ENCODE assay signal across 20 cellular contexts in genomic region chr14:38171197-38171596, GRCh38. TPM values are rescaled to one million over a fixed set of nuclear protein-coding genes. Genes with fewer than 3 reads are reported as not detected.
DNase-seq lines count a peak whose midpoint lies in the region; ATAC-seq, FAIRE-seq and TF ChIP-seq lines count a peak whose summit lies in the region.
"Had no signal": no experiment of that assay in that cellular context is flagged by ENCODE, and none has a peak within 500 bp of the region (broad histone marks: within the 10 kb centered on the region; RNA-seq: fewer than 3 reads in every experiment).

No MANE protein-coding gene starts in this region.

- H2BK15ac ChIP-seq in H1 (ENCODE audit: low read length) = no peak overlapping the region

- H3K18ac ChIP-seq in H1 (ENCODE audit: extremely low read depth, low read length) = no peak overlapping the region

- TF ChIP-seq CTCF in H1 (IDR thresholded peaks at IDR 0.05; ENCODE audit: control extremely low read depth in 1 of 3, insufficient read depth in 1 of 3, low read depth in 1 of 3, low read length in 3 of 3) (no peak), mesothelial cell of epicardium (IDR thresholded peaks at IDR 0.05; ENCODE audit: unreplicated experiment) (no peak)

- H3K4ac ChIP-seq in H1 (replicated peaks; ENCODE audit: insufficient read length, low read depth, low read length) = no peak overlapping the region

- no peaks in the 10 kb centered on the region for H3K4me1 Mint-ChIP-seq in mesothelial cell of epicardium

- FAIRE-seq in H1 (lab: Jason Lieb, UNC) (peak; percentile 39), urothelium cell line (lab: Jason Lieb, UNC) (no peak)
- FAIRE-seq: A204.1 had no signal

- no peak overlapping the region for H4K5ac ChIP-seq in H1 (ENCODE audit: insufficient read length, low read depth, low read length)

- H3K56ac ChIP-seq in H1 (replicated peaks; ENCODE audit: insufficient read length, low read depth, low read length) = no peak overlapping the region

- no peak overlapping the region for H3K9ac ChIP-seq in H1 (replicated peaks in 1 of 4; ENCODE audit: extremely low read depth in 1 of 4, low read depth in 3 of 4, low read length in 3 of 4)

- H3K27me3 ChIP-seq in H1 (replicated peaks in 1 of 4; ENCODE audit: control insufficient read depth in 3 of 4, extremely low read depth in 1 of 4, insufficient read depth in 3 of 4, low read length in 3 of 4) = no peaks in the 10 kb centered on the region
- H3K27me3 ChIP-seq: upper lobe of left lung had no signal

- no peaks in the 10 kb centered on the region for H4K20me1 ChIP-seq in H1 (replicated peaks in 1 of 2; ENCODE audit: control insufficient read depth in 1 of 2, insufficient read depth in 2 of 2, low read length in 2 of 2)

- no peak for TF ChIP-seq EP300 in H1 (IDR thresholded peaks at IDR 0.05; ENCODE audit: borderline replicate concordance in 1 of 2, low read depth in 2 of 2, low read length in 2 of 2)

- no peaks in the 10 kb centered on the region for H3K4me1 ChIP-seq in H1 (replicated peaks in 1 of 4; ENCODE audit: control insufficient read depth in 3 of 4, insufficient read depth in 4 of 4, low read length in 3 of 4)

- no peak overlapping the region for H2BK120ac ChIP-seq in H1 (replicated peaks; ENCODE audit: low read depth, low read length)

- TF ChIP-seq RAD21 in H1 (IDR thresholded peaks at IDR 0.05 in 1 of 2, conservative IDR thresholded peaks at IDR 0.05 in 1 of 2; ENCODE audit: low read depth in 2 of 2, low read length in 2 of 2) = no peak

- no peaks in the 10 kb centered on the region for H3K27me3 Mint-ChIP-seq in mesothelial cell of epicardium (ENCODE audit: low read depth)

- H2BK5ac ChIP-seq in H1 (ENCODE audit: low read depth, low read length) = no peak overlapping the region

- no peak overlapping the region for H2BK20ac ChIP-seq in H1 (ENCODE audit: low read length)

- no peak overlapping the region for H3K23ac ChIP-seq in H1 (ENCODE audit: insufficient read length)

- WGBS in H1 (ENCODE audit: extremely low coverage in 1 of 2, insufficient coverage in 1 of 2, insufficient read length in 1 of 2, insufficient replicate concordance in 2 of 2, low coverage in 1 of 2, low lambda C conversion rate in 2 of 2, missing lambda C conversion rate in 1 of 2), 2 experiments = 90% methylated on average over 2 of the region's 2 CpGs; no CpG with 5 or more reads in 1 of the 2 experiments

- H3K9me3 ChIP-seq in H1 (ENCODE audit: insufficient read depth in 2 of 2, low read depth in 1 of 2, low read length in 1 of 2) = no peaks in the 10 kb centered on the region
- H3K9me3 ChIP-seq: upper lobe of left lung had no signal

- no peak overlapping the region for H3K4me3 ChIP-seq in H1 (ENCODE audit: extremely low read depth in 1 of 4, insufficient read depth in 2 of 4, low read depth in 3 of 4, low read length in 4 of 4)
- H3K4me3 ChIP-seq: skin epidermis, upper lobe of left lung had no signal

- no peaks in the 10 kb centered on the region for H3K79me1 ChIP-seq in H1 (ENCODE audit: low read depth, low read length)

- no peak overlapping the region for H2AK5ac ChIP-seq in H1 (ENCODE audit: low read depth, low read length)

- ATAC-seq in HG03095 (IDR thresholded peaks at IDR 0.05; ENCODE audit: unreplicated experiment) = no peak
- ATAC-seq in HG03432 (IDR thresholded peaks at IDR 0.05; ENCODE audit: unreplicated experiment) = no peak
- ATAC-seq: SK-N-SH treated with all-trans-retinoic acid at 6 μM for 48 hours had no signal

- no peaks in the 10 kb centered on the region for H3K23me2 ChIP-seq in H1 (ENCODE audit: low read depth, low read length)

- no peak overlapping the region for H3K4me2 ChIP-seq in H1 (ENCODE audit: insufficient read depth in 1 of 2, low read depth in 2 of 2, low read length in 2 of 2)

- H3K4me3 Mint-ChIP-seq in mesothelial cell of epicardium = no peak overlapping the region

- no peak overlapping the region for H3K14ac ChIP-seq in H1 (ENCODE audit: insufficient read length)

- H3K36me3 Mint-ChIP-seq in mesothelial cell of epicardium = no peaks in the 10 kb centered on the region

- H3K36me3 ChIP-seq in H1 (ENCODE audit: control insufficient read depth in 2 of 4, insufficient read depth in 4 of 4, low read length in 3 of 4) = peaks cover 0 to 7% (median 2%) of the 10 kb centered on the region in 4 experiments; a peak in 2 of 8 replicates
- H3K36me3 ChIP-seq: upper lobe of left lung had no signal

- TF ChIP-seq POLR2A in H1 (IDR thresholded peaks at IDR 0.05; ENCODE audit: control extremely low read depth in 1 of 2, low read depth in 2 of 2, low read length in 2 of 2) = no peak

- POLR2A ChIA-PET in H1 (lab: Charles Lee; ENCODE audit: partially characterized antibody) = interaction anchor here (2.0 to 2.1 kb wide), 2 partner anchors 28 to 30 kb away, joined by 6 read pairs; no protein-coding TSS in a partner anchor

- H3K27ac ChIP-seq in H1 (ENCODE audit: low read depth, low read length) = no peak overlapping the region
- H3K27ac ChIP-seq: skin epidermis, upper lobe of left lung had no signal

- H3K79me2 ChIP-seq in H1 (ENCODE audit: control insufficient read depth in 1 of 2, insufficient read depth in 2 of 2, low read length in 2 of 2) = no peaks in the 10 kb centered on the region

- H2AFZ ChIP-seq in H1 (ENCODE audit: low read length) = no peak overlapping the region

- H4K91ac ChIP-seq in H1 (replicated peaks; ENCODE audit: insufficient read length, low read length) = no peak overlapping the region

- CTCF ChIA-PET in H1 (lab: Charles Lee; ENCODE audit: partially characterized antibody) = interaction anchor here (0.7 to 1.0 kb wide), 2 partner anchors 9 to 12 kb away, joined by 3 read pairs; no protein-coding TSS in a partner anchor

- peak; percentile 1 for DNase-seq in NCI-H2227 treated with DMSO at 0.1 percent for 48 hours (lab: John Stamatoyannopoulos, UW)
- DNase-seq in NCI-H2227 (lab: John Stamatoyannopoulos, UW; ENCODE audit: unreplicated experiment) = no peak
- DNase-seq in NCI-H226 = peak; percentile 13
- DNase-seq in H1 (ENCODE audit: low read depth in 1 of 2, low spot score in 2 of 2) = no peak
- peak; percentile 32 for DNase-seq in urothelium cell line (ENCODE audit: low spot score)
- DNase-seq in mesothelial cell of epicardium (ENCODE audit: low spot score in 2 of 2, unreplicated experiment in 2 of 2) = no peak
- DNase-seq: activated CD8-positive, alpha-beta memory T cell treated with anti-CD3 and anti-CD28 coated beads for 24 hours; activated gamma-delta T cell treated with Interleukin-2 at 50 U/mL for 16 hours; effector CD8-positive, alpha-beta T cell; H7; midbrain; NCI-H2107; OCI-M1; stimulated activated naive CD4-positive, alpha-beta T cell had no signal

- H3K9me3 Mint-ChIP-seq in mesothelial cell of epicardium = peaks cover 9% of the 10 kb centered on the region

- no peak overlapping the region for H3K27ac Mint-ChIP-seq in mesothelial cell of epicardium

- no peak overlapping the region for H4K8ac ChIP-seq in H1 (ENCODE audit: extremely low read depth, insufficient read depth, low read length)

- H2BK12ac ChIP-seq in H1 (ENCODE audit: low read depth, low read length) = no peak overlapping the region

TF ChIP-seq in H1, 55 proteins besides CTCF, POLR2A, EP300 and RAD21:
- TF ChIP-seq SIN3A (conservative IDR thresholded peaks at IDR 0.05 in 1 of 2, IDR thresholded peaks at IDR 0.05 in 1 of 2; ENCODE audit: low read depth in 1 of 2, low read length in 2 of 2) = no peak
TF ChIP-seq in H1: peak in this region for 0.

RNA-seq across cellular contexts. Expression of gene SSTR1, which starts 36.5 kb away (rescaled TPM):
- 0.75 and 0.93 TPM in 2 replicates for total RNA-seq in H1 (2021; fragmentation: NEBNext Ultra II Directional; extraction: Animal tissue kit (Norgen Biotek cat#: 25700))
- 0.82 and 1.3 TPM in 2 replicates for polyA plus RNA-seq in H1 (2011; rRNA removed)
- 0.63 TPM for polyA plus RNA-seq in H1 (2011; cell fraction: cytosol; rRNA removed)
- 2.7 TPM for polyA plus RNA-seq in H1 (2011; cell fraction: nucleus; rRNA removed)
- 0.52 to 0.83 TPM (median 0.59 TPM) in 4 replicates for polyA plus RNA-seq in H1 (2012, experiment 1 of 2)
- polyA plus RNA-seq in H1 (2012, experiment 2 of 2) = 0.24 TPM
- polyA plus RNA-seq in H1 (2013, experiment 1 of 2) = 0.79 TPM
- polyA plus RNA-seq in H1 (2013, experiment 2 of 2) = 0.72 TPM
- polyA minus RNA-seq in H1 (2011; rRNA and poly(A)+ RNA removed) = 0.85 and 1.4 TPM in 2 replicates
- 1.5 TPM for polyA minus RNA-seq in H1 (2011; cell fraction: cytosol; rRNA and poly(A)+ RNA removed)
- polyA minus RNA-seq in H1 (2011; cell fraction: nucleus; rRNA and poly(A)+ RNA removed) = 2.4 TPM
- not detected in 3 replicates for total RNA-seq in mesothelial cell of epicardium

Comparison
In these comparisons a context has a peak if more than half of its experiments do, and no peak if none do; other contexts are left out.
1. DNase-seq: peak in NCI-H2227 treated with DMSO at 0.1 percent for 48 hours (single experiment), NCI-H226 (single experiment) and urothelium cell line (single experiment); none in NCI-H2227 (single experiment), H1 (0 of 2) and mesothelial cell of epicardium (0 of 2).